12 cellular contexts compared by ENCODE assay signal in genomic region chr6:152096863-152097496, GRCh38.
DNase-seq lines count a peak whose midpoint lies in the region; ATAC-seq and TF ChIP-seq lines count a peak whose summit lies in the region.
"Had no signal": no experiment of that assay in that cellular context is flagged by ENCODE, and none has a peak within 500 bp of the region (broad histone marks: within the 10 kb centered on the region; RNA-seq: fewer than 3 reads in every experiment).

No MANE protein-coding gene starts in this region.

- no peaks in the 10 kb centered on the region for H3K27me3 Mint-ChIP-seq in chondrocyte (ENCODE audit: low read depth)
- H3K27me3 Mint-ChIP-seq: naive B cell had no signal

- H3K36me3 Mint-ChIP-seq in chondrocyte (ENCODE audit: low read depth) = peaks cover 1% of the 10 kb centered on the region
- H3K36me3 Mint-ChIP-seq: naive B cell had no signal

- ATAC-seq in omental fat pad (ENCODE audit: low FRiP score) = peak; percentile 41
- no peak for ATAC-seq in HG03520 (IDR thresholded peaks at IDR 0.05; ENCODE audit: unreplicated experiment)
- ATAC-seq: body of pancreas had no signal

- H3K4me3 ChIP-seq in BJ (ENCODE audit: low read depth, low read length) = no peak overlapping the region
- H3K4me3 ChIP-seq: body of pancreas had no signal

- H3K4me3 Mint-ChIP-seq in chondrocyte (ENCODE audit: unreplicated experiment) = no peak overlapping the region
- H3K4me3 Mint-ChIP-seq: naive B cell; T-helper 1 cell treated with Interleukin-12 subunit alpha and Interleukin-12 subunit beta and Interleukin-4 antibody, amounts not matched to agents 30 μg/mL and 1 μg/mL, for 36 hours had no signal

- H3K27me3 ChIP-seq in BJ (ENCODE audit: control insufficient read depth, insufficient read depth, low read length) = no peaks in the 10 kb centered on the region
- H3K27me3 ChIP-seq: body of pancreas had no signal

- peak; percentile 63 for DNase-seq in BJ (ENCODE audit: low read depth)
- peak; percentile 46 for DNase-seq in NCI-H1048 (lab: John Stamatoyannopoulos, UW)
- DNase-seq in chondrocyte (ENCODE audit: low spot score) = no peak
- no peak for DNase-seq in omental fat pad (ENCODE audit: low spot score)
- DNase-seq in anterior cingulate cortex (lab: John Stamatoyannopoulos, UW) = no peak
- no peak for DNase-seq in stimulated activated CD4-positive, alpha-beta T cell treated with anti-CD3 and anti-CD28 coated beads, Interleukin-12 subunit alpha, Interleukin-12 subunit beta, amount 100 ng/mL, for 4 hours
- no peak for DNase-seq in NCI-H2107 treated with DMSO at 0.1 percent for 48 hours (lab: John Stamatoyannopoulos, UW; ENCODE audit: unreplicated experiment)
- DNase-seq: body of pancreas; naive B cell; stimulated activated CD4-positive, alpha-beta T cell treated with anti-CD3 and anti-CD28 coated beads, Interleukin-2, amount 100 ng/mL, for 24 hours had no signal

- no peaks in the 10 kb centered on the region for H3K36me3 ChIP-seq in BJ (ENCODE audit: control insufficient read depth, insufficient read depth, low read length)

- CTCF ChIA-PET in BJ (lab: Yijun Ruan, JAX) = interaction anchor here (0.6 to 3.2 kb wide), 5 partner anchors 12 to 669 kb away, joined by 3 to 12 read pairs (median 6); no protein-coding TSS in a partner anchor

- TF ChIP-seq CTCF in BJ (IDR thresholded peaks at IDR 0.05; ENCODE audit: insufficient read depth, low read depth, low read length) (peak; percentile 31; the same call in 1 of the 2 replicates), chondrocyte (IDR thresholded peaks at IDR 0.05) (peak; percentile 73), omental fat pad (IDR thresholded peaks at IDR 0.05) (no peak)

- H3K4me1 Mint-ChIP-seq in chondrocyte (ENCODE audit: low read depth) = peaks cover 62% of the 10 kb centered on the region
- H3K4me1 Mint-ChIP-seq: naive B cell had no signal

- peaks cover 10% of the 10 kb centered on the region for H3K9me3 Mint-ChIP-seq in chondrocyte (ENCODE audit: low read depth)
- H3K9me3 Mint-ChIP-seq: naive B cell; T-helper 1 cell treated with Interleukin-12 subunit alpha and Interleukin-12 subunit beta and Interleukin-4 antibody, amounts not matched to agents 30 μg/mL and 1 μg/mL, for 36 hours had no signal

- POLR2A ChIA-PET in BJ (lab: Charles Lee) = interaction anchor here (0.6 to 0.7 kb wide), 2 partner anchors 12 to 92 kb away, joined by 4 read pairs; no protein-coding TSS in a partner anchor

- peak overlapping the region; percentile 84 for H3K27ac Mint-ChIP-seq in chondrocyte (ENCODE audit: unreplicated experiment)
- H3K27ac Mint-ChIP-seq: naive B cell; T-helper 1 cell treated with Interleukin-12 subunit alpha and Interleukin-12 subunit beta and Interleukin-4 antibody, amounts not matched to agents 30 μg/mL and 1 μg/mL, for 36 hours had no signal

Comparison
In these comparisons a context has a peak if more than half of its experiments do, and no peak if none do; other contexts are left out.
1. DNase-seq: peak in BJ (single experiment) and NCI-H1048 (single experiment); none in chondrocyte (single experiment), omental fat pad (single experiment), anterior cingulate cortex (0 of 58), stimulated activated CD4-positive, alpha-beta T cell treated with anti-CD3 and anti-CD28 coated beads, Interleukin-12 subunit alpha, Interleukin-12 subunit beta, amount 100 ng/mL, for 4 hours (single experiment) and NCI-H2107 treated with DMSO at 0.1 percent for 48 hours (single experiment).
2. CTCF ChIP-seq: peak in BJ (single experiment) and chondrocyte (single experiment); none in omental fat pad (0 of 3).